In the genomic region with DNA sequence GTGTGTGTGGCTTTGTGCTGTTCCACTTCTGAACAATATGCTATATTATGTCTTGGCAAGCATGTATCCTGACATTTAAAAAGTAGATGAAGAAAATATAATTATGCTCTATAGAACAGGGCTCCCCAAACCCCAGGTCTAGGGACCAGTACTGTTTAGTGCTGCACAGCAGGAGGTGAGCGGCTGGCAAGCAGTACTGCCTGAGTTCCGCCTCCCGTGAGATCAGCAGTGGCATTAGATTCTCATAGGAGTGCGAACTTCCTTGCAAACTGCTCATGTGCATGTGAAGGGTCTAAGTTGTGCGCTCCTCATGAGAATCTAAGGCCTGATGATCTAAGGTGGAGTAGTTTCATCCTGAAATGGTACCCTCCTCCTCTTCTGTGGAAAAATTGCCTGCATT, we compare ENCODE assay signal across 26 cellular contexts.
"Had no signal": no experiment of that assay in that cellular context is flagged by ENCODE, and none has a peak within 500 bp of the region (broad histone marks: within the 10 kb centered on the region; RNA-seq: fewer than 3 reads in every experiment).

No MANE protein-coding gene starts in this region.

- H3K4me3 ChIP-seq: cardiac muscle cell, K562 had no signal

- H3K4me1 Mint-ChIP-seq: activated CD4-positive, alpha-beta T cell treated with anti-CD3 and anti-CD28 coated beads, Interleukin-2, amount 10 ng/mL, durations not matched to agents 7 days and 5 days; activated naive CD8-positive, alpha-beta T cell treated with anti-CD3 and anti-CD28 coated beads for 36 hours; T-helper 17 cell had no signal

- H3K27ac Mint-ChIP-seq: activated CD4-positive, alpha-beta memory T cell treated with anti-CD3 and anti-CD28 coated beads for 36 hours; activated CD4-positive, alpha-beta T cell treated with anti-CD3 and anti-CD28 coated beads, Interleukin-2, amount 10 ng/mL, durations not matched to agents 7 days and 5 days; activated naive CD4-positive, alpha-beta T cell treated with anti-CD3 and anti-CD28 coated beads for 36 hours; activated naive CD8-positive, alpha-beta T cell treated with anti-CD3 and anti-CD28 coated beads for 36 hours; T-helper 17 cell had no signal

- H3K27me3 Mint-ChIP-seq: activated CD4-positive, alpha-beta memory T cell treated with anti-CD3 and anti-CD28 coated beads for 36 hours; activated CD4-positive, alpha-beta T cell treated with anti-CD3 and anti-CD28 coated beads, Interleukin-2, amount 10 ng/mL, durations not matched to agents 7 days and 5 days; activated naive CD8-positive, alpha-beta T cell treated with anti-CD3 and anti-CD28 coated beads for 36 hours; T-helper 17 cell had no signal

- H3K36me3 ChIP-seq: brain microvascular endothelial cell, cardiac muscle cell had no signal

- DNase-seq: activated CD4-positive, alpha-beta memory T cell treated with anti-CD3 and anti-CD28 coated beads for 36 hours; activated CD4-positive, alpha-beta T cell treated with anti-CD3 and anti-CD28 coated beads, Interleukin-2, amount 10 ng/mL, durations not matched to agents 7 days and 5 days; activated CD4-positive, CD25-positive, alpha-beta regulatory T cell; activated CD8-positive, alpha-beta memory T cell treated with anti-CD3 and anti-CD28 coated beads for 24 hours; activated gamma-delta T cell; activated naive CD4-positive, alpha-beta T cell treated with anti-CD3 and anti-CD28 coated beads for 36 hours; activated naive CD8-positive, alpha-beta T cell treated with anti-CD3 and anti-CD28 coated beads for 36 hours; activated T-cell treated with anti-CD3 and anti-CD28 coated beads, Interleukin-2, amount 50 U/mL, for 4 hours; brain microvascular endothelial cell; Karpas-422; MM.1S; NCI-H1105; NCI-H1436; NCI-H1694 treated with DMSO at 0.1 percent for 48 hours; NCI-H2029 treated with DMSO at 0.1 percent for 48 hours; NCI-H2171; NCI-H2227 treated with DMSO at 0.1 percent for 48 hours; NCI-H446 treated with DMSO at 0.1 percent for 48 hours; NCI-H526; NCI-H774; PC-3; SHP77 treated with DMSO at 0.1 percent for 48 hours; T-helper 17 cell; T-helper 9 cell had no signal

- H3K4me3 Mint-ChIP-seq: activated CD4-positive, alpha-beta memory T cell treated with anti-CD3 and anti-CD28 coated beads for 36 hours; activated CD4-positive, alpha-beta T cell treated with anti-CD3 and anti-CD28 coated beads, Interleukin-2, amount 10 ng/mL, durations not matched to agents 7 days and 5 days; activated naive CD4-positive, alpha-beta T cell treated with anti-CD3 and anti-CD28 coated beads for 36 hours; activated naive CD8-positive, alpha-beta T cell treated with anti-CD3 and anti-CD28 coated beads for 36 hours; activated T-cell treated with anti-CD3 and anti-CD28 coated beads, Interleukin-2, amount 50 U/mL, for 4 hours; T-helper 17 cell had no signal

- H3K27me3 ChIP-seq: brain microvascular endothelial cell, cardiac muscle cell had no signal

- ATAC-seq: activated T-cell treated with anti-CD3 and anti-CD28 coated beads, Interleukin-2, amount 50 U/mL, for 4 hours; K562; PC-3; T-helper 17 cell had no signal

- H3K36me3 Mint-ChIP-seq: activated CD4-positive, alpha-beta memory T cell treated with anti-CD3 and anti-CD28 coated beads for 36 hours; activated naive CD8-positive, alpha-beta T cell treated with anti-CD3 and anti-CD28 coated beads for 36 hours had no signal

- H3K27ac ChIP-seq: brain microvascular endothelial cell, cardiac muscle cell had no signal

- H3K9me3 Mint-ChIP-seq: activated CD4-positive, alpha-beta T cell treated with anti-CD3 and anti-CD28 coated beads, Interleukin-2, amount 10 ng/mL, durations not matched to agents 7 days and 5 days had no signal
